Comparison of ENCODE assay signal across 11 cellular contexts in the genomic region with DNA sequence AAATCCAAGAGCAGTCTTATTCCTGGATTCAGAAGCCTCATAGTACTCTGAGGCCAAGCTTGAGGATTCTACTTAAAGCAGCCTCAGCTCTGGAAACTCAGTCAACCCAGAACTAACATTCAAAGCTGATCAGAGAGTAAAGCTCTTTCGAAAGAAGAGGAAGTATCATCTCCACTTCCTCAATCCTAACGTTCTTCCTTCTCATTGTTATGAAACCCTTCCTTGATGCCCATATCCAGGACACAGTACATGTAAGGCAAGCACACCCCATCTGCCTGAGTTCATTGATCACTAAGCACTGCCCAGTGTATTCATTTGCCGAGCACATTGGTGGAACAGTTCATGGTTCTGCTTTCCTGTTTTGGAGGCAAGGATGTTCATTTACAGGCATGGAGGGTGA. TPM values are rescaled to one million over a fixed set of nuclear protein-coding genes. Genes with fewer than 3 reads are reported as not detected.
DNase-seq lines count a peak whose midpoint lies in the region; ATAC-seq and FAIRE-seq lines count a peak whose summit lies in the region.
"Had no signal": no experiment of that assay in that cellular context is flagged by ENCODE, and none has a peak within 500 bp of the region (broad histone marks: within the 10 kb centered on the region; RNA-seq: fewer than 3 reads in every experiment).

Gene IPCEF1, minus strand, starts transcription at position 114 of the 400 bp plus-strand sequence. CDS start 90,856 bp downstream, outside the sequence.

- ATAC-seq in HG03066 (IDR thresholded peaks at IDR 0.05; ENCODE audit: low read depth, unreplicated experiment) (peak; percentile 18), HG03039 (IDR thresholded peaks at IDR 0.05; ENCODE audit: unreplicated experiment) (no peak)
- no peak for ATAC-seq in natural killer cell treated with Interleukin-12 subunit alpha and Interleukin-12 subunit beta and Interleukin-15 and Interleukin-18, amount 100 ng/mL, for 72 hours

- H3K27ac Mint-ChIP-seq in activated CD4-positive, alpha-beta memory T cell treated with anti-CD3 and anti-CD28 coated beads, Interleukin-2, amount 10 ng/mL, durations not matched to agents 7 days and 5 days: no peak within 1 kb of the TSS
- H3K27ac Mint-ChIP-seq in natural killer cell treated with Interleukin-12 subunit alpha and Interleukin-12 subunit beta and Interleukin-15 and Interleukin-18, amount 100 ng/mL, for 72 hours: peak within 1 kb of the TSS; percentile 42 to 46
- H3K27ac Mint-ChIP-seq: T-helper 1 cell treated with Interleukin-12 subunit alpha and Interleukin-12 subunit beta and Interleukin-4 antibody, amounts not matched to agents 30 μg/mL and 1 μg/mL, for 36 hours had no signal

- DNase-seq in GM18507 (ENCODE audit: extremely low spot score, insufficient read length, low read depth): no peak
- DNase-seq in activated CD4-positive, alpha-beta memory T cell treated with anti-CD3 and anti-CD28 coated beads, Interleukin-2, amount 10 ng/mL, durations not matched to agents 7 days and 5 days: no peak
- DNase-seq in natural killer cell treated with Interleukin-12 subunit alpha and Interleukin-12 subunit beta and Interleukin-15 and Interleukin-18, amount 100 ng/mL, for 72 hours (ENCODE audit: low spot score): no peak
- DNase-seq in stimulated activated CD4-positive, alpha-beta T cell treated with anti-CD3 and anti-CD28 coated beads, Interleukin-2, amount 100 ng/mL, for 48 hours: no peak
- DNase-seq in NCI-H1417 treated with DMSO at 0.1 percent for 48 hours (lab: John Stamatoyannopoulos, UW): no peak
- no peak for DNase-seq in GM19238 (ENCODE audit: insufficient read length, low spot score)
- DNase-seq: EL, foreskin melanocyte had no signal

- H3K4me3 Mint-ChIP-seq in activated CD4-positive, alpha-beta memory T cell treated with anti-CD3 and anti-CD28 coated beads, Interleukin-2, amount 10 ng/mL, durations not matched to agents 7 days and 5 days: no peak within 1 kb of the TSS
- peak within 1 kb of the TSS; percentile 79 for H3K4me3 Mint-ChIP-seq in natural killer cell treated with Interleukin-12 subunit alpha and Interleukin-12 subunit beta and Interleukin-15 and Interleukin-18, amount 100 ng/mL, for 72 hours
- H3K4me3 Mint-ChIP-seq: T-helper 1 cell treated with Interleukin-12 subunit alpha and Interleukin-12 subunit beta and Interleukin-4 antibody, amounts not matched to agents 30 μg/mL and 1 μg/mL, for 36 hours had no signal

- peak; percentile 92 for FAIRE-seq in GM18507 (lab: Jason Lieb, UNC)

- peaks cover 33% of the 10 kb centered on the region for H3K27me3 Mint-ChIP-seq in activated CD4-positive, alpha-beta memory T cell treated with anti-CD3 and anti-CD28 coated beads, Interleukin-2, amount 10 ng/mL, durations not matched to agents 7 days and 5 days
- peaks cover 24 to 38% of the 10 kb centered on the region in 2 donors for H3K27me3 Mint-ChIP-seq in natural killer cell treated with Interleukin-12 subunit alpha and Interleukin-12 subunit beta and Interleukin-15 and Interleukin-18, amount 100 ng/mL, for 72 hours

- H3K4me1 Mint-ChIP-seq in activated CD4-positive, alpha-beta memory T cell treated with anti-CD3 and anti-CD28 coated beads, Interleukin-2, amount 10 ng/mL, durations not matched to agents 7 days and 5 days: peaks cover 18% of the 10 kb centered on the region
- H3K4me1 Mint-ChIP-seq in natural killer cell treated with Interleukin-12 subunit alpha and Interleukin-12 subunit beta and Interleukin-15 and Interleukin-18, amount 100 ng/mL, for 72 hours (ENCODE audit: low read depth in 2 of 2): peaks cover 37 to 62% of the 10 kb centered on the region in 2 donors

- POLR2A ChIA-PET in activated CD4-positive, alpha-beta memory T cell treated with anti-CD3 and anti-CD28 coated beads, Interleukin-2, amount 10 ng/mL, durations not matched to agents 7 days and 5 days (lab: Charles Lee): no interaction called here

- CTCF ChIA-PET in activated CD4-positive, alpha-beta memory T cell treated with anti-CD3 and anti-CD28 coated beads, Interleukin-2, amount 10 ng/mL, durations not matched to agents 7 days and 5 days (lab: Charles Lee): no interaction called here

- H3K9me3 Mint-ChIP-seq in activated CD4-positive, alpha-beta memory T cell treated with anti-CD3 and anti-CD28 coated beads, Interleukin-2, amount 10 ng/mL, durations not matched to agents 7 days and 5 days: peaks cover 2% of the 10 kb centered on the region
- peaks cover 11% of the 10 kb centered on the region for H3K9me3 Mint-ChIP-seq in natural killer cell treated with Interleukin-12 subunit alpha and Interleukin-12 subunit beta and Interleukin-15 and Interleukin-18, amount 100 ng/mL, for 72 hours
- H3K9me3 Mint-ChIP-seq: T-helper 1 cell treated with Interleukin-12 subunit alpha and Interleukin-12 subunit beta and Interleukin-4 antibody, amounts not matched to agents 30 μg/mL and 1 μg/mL, for 36 hours had no signal

- H3K36me3 Mint-ChIP-seq in activated CD4-positive, alpha-beta memory T cell treated with anti-CD3 and anti-CD28 coated beads, Interleukin-2, amount 10 ng/mL, durations not matched to agents 7 days and 5 days (ENCODE audit: low read depth): no peaks in the 10 kb centered on the region
- H3K36me3 Mint-ChIP-seq in natural killer cell treated with Interleukin-12 subunit alpha and Interleukin-12 subunit beta and Interleukin-15 and Interleukin-18, amount 100 ng/mL, for 72 hours: peaks cover 13% of the 10 kb centered on the region

RNA-seq across cellular contexts. Expression of gene IPCEF1, which starts in this region (rescaled TPM):
- 10 to 100 TPM; 13.8 to 20.3 TPM for total RNA-seq in activated CD4-positive, alpha-beta memory T cell treated with anti-CD3 and anti-CD28 coated beads, Interleukin-2, amount 10 ng/mL, durations not matched to agents 7 days and 5 days
- 10 to 100 TPM; 29.6 to 45.9 TPM for total RNA-seq in natural killer cell treated with Interleukin-12 subunit alpha and Interleukin-12 subunit beta and Interleukin-15 and Interleukin-18, amount 100 ng/mL, for 72 hours
